Comparison of ENCODE assay signal across 1 cellular context in the genomic region with DNA sequence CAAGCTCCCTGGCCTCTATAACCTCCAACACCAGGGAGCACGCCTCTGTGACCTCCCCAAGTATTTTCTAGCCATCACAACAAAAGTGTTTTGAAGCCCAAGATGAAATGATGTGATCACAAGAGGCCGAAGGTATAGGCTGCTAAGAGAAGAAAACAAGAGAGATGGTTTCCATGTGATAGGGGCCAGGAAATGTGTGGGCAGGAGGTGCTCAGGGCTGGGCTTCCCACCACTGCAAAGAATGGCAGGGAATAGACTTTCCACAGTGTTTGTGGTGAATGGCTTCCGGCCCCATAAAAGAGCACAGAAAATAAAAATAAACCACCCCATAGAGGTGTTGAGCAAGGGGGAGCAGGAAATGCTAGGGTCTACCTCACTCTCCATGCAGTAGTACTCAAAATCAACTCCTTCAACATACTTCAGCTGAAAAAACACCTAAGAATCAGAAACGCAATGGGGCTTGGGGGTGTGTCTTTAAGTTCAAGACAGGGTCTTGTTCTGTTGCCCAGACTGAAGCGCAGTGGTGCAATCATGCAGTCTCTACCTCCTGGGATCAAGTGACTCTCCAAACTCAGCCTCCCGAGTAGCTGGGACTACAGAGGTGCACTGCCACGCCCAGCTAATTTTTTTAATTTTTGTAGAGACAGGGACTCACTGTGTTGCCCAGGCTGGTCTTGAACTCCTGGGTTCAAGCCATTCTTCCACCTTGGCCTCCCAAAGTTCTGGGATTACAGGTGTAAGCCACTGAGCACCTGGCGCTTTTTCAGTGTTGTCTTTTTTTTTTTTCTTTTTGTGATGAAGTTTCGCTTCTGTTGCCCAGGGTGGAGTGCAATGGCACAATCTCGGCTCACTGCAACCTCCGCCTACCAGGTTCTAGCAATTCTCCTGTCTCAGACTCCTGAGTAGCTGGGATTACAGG.
A peak's percentile ranks its signal among the peaks of the same experiment; 100 is the strongest.
TF ChIP-seq lines count a peak whose summit lies in the region.

No MANE protein-coding gene starts in this region.

TF ChIP-seq in HepG2, 621 proteins besides CTCF, POLR2A, EP300 and RAD21 (continued from another document):
- TF ChIP-seq, protein P1, sequence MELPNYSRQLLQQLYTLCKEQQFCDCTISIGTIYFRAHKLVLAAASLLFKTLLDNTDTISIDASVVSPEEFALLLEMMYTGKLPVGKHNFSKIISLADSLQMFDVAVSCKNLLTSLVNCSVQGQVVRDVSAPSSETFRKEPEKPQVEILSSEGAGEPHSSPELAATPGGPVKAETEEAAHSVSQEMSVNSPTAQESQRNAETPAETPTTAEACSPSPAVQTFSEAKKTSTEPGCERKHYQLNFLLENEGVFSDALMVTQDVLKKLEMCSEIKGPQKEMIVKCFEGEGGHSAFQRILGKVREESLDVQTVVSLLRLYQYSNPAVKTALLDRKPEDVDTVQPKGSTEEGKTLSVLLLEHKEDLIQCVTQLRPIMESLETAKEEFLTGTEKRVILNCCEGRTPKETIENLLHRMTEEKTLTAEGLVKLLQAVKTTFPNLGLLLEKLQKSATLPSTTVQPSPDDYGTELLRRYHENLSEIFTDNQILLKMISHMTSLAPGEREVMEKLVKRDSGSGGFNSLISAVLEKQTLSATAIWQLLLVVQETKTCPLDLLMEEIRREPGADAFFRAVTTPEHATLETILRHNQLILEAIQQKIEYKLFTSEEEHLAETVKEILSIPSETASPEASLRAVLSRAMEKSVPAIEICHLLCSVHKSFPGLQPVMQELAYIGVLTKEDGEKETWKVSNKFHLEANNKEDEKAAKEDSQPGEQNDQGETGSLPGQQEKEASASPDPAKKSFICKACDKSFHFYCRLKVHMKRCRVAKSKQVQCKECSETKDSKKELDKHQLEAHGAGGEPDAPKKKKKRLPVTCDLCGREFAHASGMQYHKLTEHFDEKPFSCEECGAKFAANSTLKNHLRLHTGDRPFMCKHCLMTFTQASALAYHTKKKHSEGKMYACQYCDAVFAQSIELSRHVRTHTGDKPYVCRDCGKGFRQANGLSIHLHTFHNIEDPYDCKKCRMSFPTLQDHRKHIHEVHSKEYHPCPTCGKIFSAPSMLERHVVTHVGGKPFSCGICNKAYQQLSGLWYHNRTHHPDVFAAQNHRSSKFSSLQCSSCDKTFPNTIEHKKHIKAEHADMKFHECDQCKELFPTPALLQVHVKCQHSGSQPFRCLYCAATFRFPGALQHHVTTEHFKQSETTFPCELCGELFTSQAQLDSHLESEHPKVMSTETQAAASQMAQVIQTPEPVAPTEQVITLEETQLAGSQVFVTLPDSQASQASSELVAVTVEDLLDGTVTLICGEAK (IDR thresholded peaks at IDR 0.05): no peak
- TF ChIP-seq, protein P1 (CRISPR knock-in tag; IDR thresholded peaks at IDR 0.05): no peak
- no peak for TF ChIP-seq CHD4 (IDR thresholded peaks at IDR 0.05; ENCODE audit: borderline replicate concordance, low read length)
- 0 out of 2 replicates have a peak, but pooled peaks have one; percentile 8 for TF ChIP-seq ZNF12 (CRISPR knock-in tag; IDR thresholded peaks at IDR 0.05)
- no peak for TF ChIP-seq ZNF274 (CRISPR knock-in tag; IDR thresholded peaks at IDR 0.05)
- TF ChIP-seq, protein P2, sequence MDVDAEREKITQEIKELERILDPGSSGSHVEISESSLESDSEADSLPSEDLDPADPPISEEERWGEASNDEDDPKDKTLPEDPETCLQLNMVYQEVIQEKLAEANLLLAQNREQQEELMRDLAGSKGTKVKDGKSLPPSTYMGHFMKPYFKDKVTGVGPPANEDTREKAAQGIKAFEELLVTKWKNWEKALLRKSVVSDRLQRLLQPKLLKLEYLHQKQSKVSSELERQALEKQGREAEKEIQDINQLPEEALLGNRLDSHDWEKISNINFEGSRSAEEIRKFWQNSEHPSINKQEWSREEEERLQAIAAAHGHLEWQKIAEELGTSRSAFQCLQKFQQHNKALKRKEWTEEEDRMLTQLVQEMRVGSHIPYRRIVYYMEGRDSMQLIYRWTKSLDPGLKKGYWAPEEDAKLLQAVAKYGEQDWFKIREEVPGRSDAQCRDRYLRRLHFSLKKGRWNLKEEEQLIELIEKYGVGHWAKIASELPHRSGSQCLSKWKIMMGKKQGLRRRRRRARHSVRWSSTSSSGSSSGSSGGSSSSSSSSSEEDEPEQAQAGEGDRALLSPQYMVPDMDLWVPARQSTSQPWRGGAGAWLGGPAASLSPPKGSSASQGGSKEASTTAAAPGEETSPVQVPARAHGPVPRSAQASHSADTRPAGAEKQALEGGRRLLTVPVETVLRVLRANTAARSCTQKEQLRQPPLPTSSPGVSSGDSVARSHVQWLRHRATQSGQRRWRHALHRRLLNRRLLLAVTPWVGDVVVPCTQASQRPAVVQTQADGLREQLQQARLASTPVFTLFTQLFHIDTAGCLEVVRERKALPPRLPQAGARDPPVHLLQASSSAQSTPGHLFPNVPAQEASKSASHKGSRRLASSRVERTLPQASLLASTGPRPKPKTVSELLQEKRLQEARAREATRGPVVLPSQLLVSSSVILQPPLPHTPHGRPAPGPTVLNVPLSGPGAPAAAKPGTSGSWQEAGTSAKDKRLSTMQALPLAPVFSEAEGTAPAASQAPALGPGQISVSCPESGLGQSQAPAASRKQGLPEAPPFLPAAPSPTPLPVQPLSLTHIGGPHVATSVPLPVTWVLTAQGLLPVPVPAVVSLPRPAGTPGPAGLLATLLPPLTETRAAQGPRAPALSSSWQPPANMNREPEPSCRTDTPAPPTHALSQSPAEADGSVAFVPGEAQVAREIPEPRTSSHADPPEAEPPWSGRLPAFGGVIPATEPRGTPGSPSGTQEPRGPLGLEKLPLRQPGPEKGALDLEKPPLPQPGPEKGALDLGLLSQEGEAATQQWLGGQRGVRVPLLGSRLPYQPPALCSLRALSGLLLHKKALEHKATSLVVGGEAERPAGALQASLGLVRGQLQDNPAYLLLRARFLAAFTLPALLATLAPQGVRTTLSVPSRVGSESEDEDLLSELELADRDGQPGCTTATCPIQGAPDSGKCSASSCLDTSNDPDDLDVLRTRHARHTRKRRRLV (CRISPR knock-in tag; IDR thresholded peaks at IDR 0.05): peak; percentile 89
- TF ChIP-seq ZNF382 (CRISPR knock-in tag; IDR thresholded peaks at IDR 0.05; ENCODE audit: borderline replicate concordance): no peak
- TF ChIP-seq ZNF605 (CRISPR knock-in tag; IDR thresholded peaks at IDR 0.05): no peak
- TF ChIP-seq, protein P3, sequence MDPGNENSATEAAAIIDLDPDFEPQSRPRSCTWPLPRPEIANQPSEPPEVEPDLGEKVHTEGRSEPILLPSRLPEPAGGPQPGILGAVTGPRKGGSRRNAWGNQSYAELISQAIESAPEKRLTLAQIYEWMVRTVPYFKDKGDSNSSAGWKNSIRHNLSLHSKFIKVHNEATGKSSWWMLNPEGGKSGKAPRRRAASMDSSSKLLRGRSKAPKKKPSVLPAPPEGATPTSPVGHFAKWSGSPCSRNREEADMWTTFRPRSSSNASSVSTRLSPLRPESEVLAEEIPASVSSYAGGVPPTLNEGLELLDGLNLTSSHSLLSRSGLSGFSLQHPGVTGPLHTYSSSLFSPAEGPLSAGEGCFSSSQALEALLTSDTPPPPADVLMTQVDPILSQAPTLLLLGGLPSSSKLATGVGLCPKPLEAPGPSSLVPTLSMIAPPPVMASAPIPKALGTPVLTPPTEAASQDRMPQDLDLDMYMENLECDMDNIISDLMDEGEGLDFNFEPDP (CRISPR knock-in tag; conservative IDR thresholded peaks at IDR 0.05): no peak
- no peak for TF ChIP-seq NBN (conservative IDR thresholded peaks at IDR 0.05)
- 0 out of 2 replicates have a peak, but pooled peaks have one; percentile 26 for TF ChIP-seq PHF20 (CRISPR knock-in tag; IDR thresholded peaks at IDR 0.05)
- no peak for TF ChIP-seq TCF12 (IDR thresholded peaks at IDR 0.05)
- peak; percentile 17; the same call in 1 of the 2 replicates for TF ChIP-seq TCF12 (CRISPR knock-in tag; IDR thresholded peaks at IDR 0.05)
- TF ChIP-seq, protein P4, sequence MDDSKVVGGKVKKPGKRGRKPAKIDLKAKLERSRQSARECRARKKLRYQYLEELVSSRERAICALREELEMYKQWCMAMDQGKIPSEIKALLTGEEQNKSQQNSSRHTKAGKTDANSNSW (CRISPR knock-in tag; IDR thresholded peaks at IDR 0.05; ENCODE audit: borderline replicate concordance): 0 out of 2 replicates have a peak, but pooled peaks have one; percentile 56
- no peak for TF ChIP-seq REXO4 (CRISPR knock-in tag; IDR thresholded peaks at IDR 0.05; ENCODE audit: borderline replicate concordance)
- no peak for TF ChIP-seq CHD2 (IDR thresholded peaks at IDR 0.05; ENCODE audit: low read depth, low read length)
